ENCODE assay signal across 12 cellular contexts in the genomic region with DNA sequence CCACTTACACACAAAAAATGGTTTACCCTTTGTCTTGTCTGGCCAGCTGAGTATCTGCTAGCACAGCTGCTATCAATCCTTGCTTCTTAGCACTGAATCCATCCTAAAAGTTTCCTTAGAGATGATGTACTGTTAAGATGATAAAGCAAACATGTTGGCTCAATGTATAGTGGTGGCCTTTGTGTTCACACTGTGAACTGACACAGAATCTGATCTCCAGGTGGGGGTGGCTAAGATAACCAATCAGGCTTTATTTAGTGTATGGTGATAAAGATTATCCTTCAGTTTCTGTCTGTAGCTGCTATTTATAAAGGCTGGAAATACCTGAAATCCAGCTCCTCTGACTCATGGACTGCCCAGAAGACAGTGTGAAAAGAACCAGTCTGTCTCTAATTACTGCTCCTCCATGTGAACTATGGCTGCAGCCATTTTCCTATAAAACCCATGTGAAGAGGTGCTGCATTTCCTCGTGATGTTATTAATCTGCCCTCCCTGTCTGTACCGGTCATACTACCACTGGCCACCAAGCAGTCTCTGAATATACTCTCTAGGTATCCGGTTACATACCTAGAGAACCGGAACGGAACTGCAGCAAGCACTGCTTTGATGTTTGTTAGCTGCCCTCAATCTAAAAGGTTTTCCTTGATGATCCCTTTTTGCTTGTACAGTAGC.
DNase-seq lines count a peak whose midpoint lies in the region; ATAC-seq and TF ChIP-seq lines count a peak whose summit lies in the region.
"Had no signal": no experiment of that assay in that cellular context is flagged by ENCODE, and none has a peak within 500 bp of the region (broad histone marks: within the 10 kb centered on the region; RNA-seq: fewer than 3 reads in every experiment).

No MANE protein-coding gene starts in this region.

- H3K27me3 Mint-ChIP-seq in neural crest cell (ENCODE audit: low read depth), result no peaks in the 10 kb centered on the region

- peaks cover 10% of the 10 kb centered on the region for H3K36me3 Mint-ChIP-seq in neural crest cell (ENCODE audit: low read depth)

- ATAC-seq in HG03571 (IDR thresholded peaks at IDR 0.05; ENCODE audit: unreplicated experiment) (no peak), HG03520 (IDR thresholded peaks at IDR 0.05; ENCODE audit: unreplicated experiment) (no peak)
- ATAC-seq: left lobe of liver had no signal

- peaks cover 3% of the 10 kb centered on the region for H3K9me3 Mint-ChIP-seq in neural crest cell
- H3K9me3 Mint-ChIP-seq: activated CD4-positive, alpha-beta memory T cell treated with anti-CD3 and anti-CD28 coated beads, Interleukin-2, amount 10 ng/mL, durations not matched to agents 7 days and 5 days had no signal

- peaks cover 38% of the 10 kb centered on the region for H3K4me1 Mint-ChIP-seq in neural crest cell
- H3K4me1 Mint-ChIP-seq: activated CD4-positive, alpha-beta memory T cell treated with anti-CD3 and anti-CD28 coated beads, Interleukin-2, amount 10 ng/mL, durations not matched to agents 7 days and 5 days had no signal

- H3K27ac Mint-ChIP-seq in neural crest cell (ENCODE audit: unreplicated experiment), result peak overlapping the region; percentile 28
- H3K27ac Mint-ChIP-seq: activated CD4-positive, alpha-beta memory T cell treated with anti-CD3 and anti-CD28 coated beads, Interleukin-2, amount 10 ng/mL, durations not matched to agents 7 days and 5 days had no signal

- DNase-seq in EH (ENCODE audit: low read depth) (peak; percentile 61), NCI-H2196 (lab: John Stamatoyannopoulos, UW; ENCODE audit: unreplicated experiment) (peak; percentile 47), dedifferentiated amniotic fluid mesenchymal stem cell (ENCODE audit: extremely low spot score) (peak; percentile 15), neural crest cell (ENCODE audit: low read depth, low spot score) (no peak), AML-193 (lab: John Stamatoyannopoulos, UW) (no peak), RKO (ENCODE audit: low spot score) (no peak)
- DNase-seq: activated CD4-positive, alpha-beta memory T cell treated with anti-CD3 and anti-CD28 coated beads, Interleukin-2, amount 10 ng/mL, durations not matched to agents 7 days and 5 days; caudate nucleus; spleen had no signal

- TF ChIP-seq CTCF in neural crest cell (conservative IDR thresholded peaks at IDR 0.05), result peak; percentile 34

- H3K4me3 Mint-ChIP-seq in neural crest cell, result no peak overlapping the region
- H3K4me3 Mint-ChIP-seq: activated CD4-positive, alpha-beta memory T cell treated with anti-CD3 and anti-CD28 coated beads, Interleukin-2, amount 10 ng/mL, durations not matched to agents 7 days and 5 days had no signal

Comparison
In these comparisons a context has a peak if more than half of its experiments do, and no peak if none do; other contexts are left out.
1. DNase-seq: peak in EH (single experiment), NCI-H2196 (single experiment) and dedifferentiated amniotic fluid mesenchymal stem cell (single experiment); none in neural crest cell (single experiment), AML-193 (0 of 2) and RKO (single experiment).